In genomic region chr10:14700551-14700950, GRCh38 we compare ENCODE assay signal across 21 cellular contexts.
DNase-seq lines count a peak whose midpoint lies in the region; ATAC-seq and TF ChIP-seq lines count a peak whose summit lies in the region.
"Had no signal": no experiment of that assay in that cellular context is flagged by ENCODE, and none has a peak within 500 bp of the region (broad histone marks: within the 10 kb centered on the region; RNA-seq: fewer than 3 reads in every experiment).

No MANE protein-coding gene starts in this region.

- no peak overlapping the region for H3K4me3 ChIP-seq in GM23338
- H3K4me3 ChIP-seq in lower lobe of right lung, result no peak overlapping the region
- H3K4me3 ChIP-seq: GM12878, HAP-1 had no signal

- peaks cover 12% of the 10 kb centered on the region for H3K4me1 ChIP-seq in GM23338 (ENCODE audit: insufficient read depth)
- H3K4me1 ChIP-seq in lower lobe of right lung, result no peaks in the 10 kb centered on the region
- H3K4me1 ChIP-seq: HAP-1 had no signal

- no peaks in the 10 kb centered on the region for H3K79me2 ChIP-seq in GM23338 (replicated peaks; ENCODE audit: insufficient read depth)

- no peaks in the 10 kb centered on the region for H3K9me3 ChIP-seq in lower lobe of right lung
- H3K9me3 ChIP-seq: BE2C, HAP-1 had no signal

- 0 out of 2 replicates have a peak overlapping the region, but pooled peaks have one; percentile 59 for H2AFZ ChIP-seq in GM23338

- H3K27me3 Mint-ChIP-seq in GM23338 (ENCODE audit: insufficient read depth, low read depth, poor library complexity), result peaks cover 6% of the 10 kb centered on the region

- no peaks in the 10 kb centered on the region for H3K9me2 ChIP-seq in GM23338 (ENCODE audit: insufficient read depth)

- DNase-seq in Right ventricle myocardium superior (no peak), cardiac septum (ENCODE audit: low spot score) (no peak), GM23338 (ENCODE audit: low spot score) (no peak), globus pallidus (ENCODE audit: low spot score) (peak; percentile 46), pons (ENCODE audit: low spot score) (peak; percentile 15), lower lobe of right lung (no peak), A172 (ENCODE audit: low spot score) (no peak)
- DNase-seq: 8988T; BE2C; C1 segment of cervical spinal cord; CD4-positive, CD25-positive, alpha-beta regulatory T cell; CD8-positive, alpha-beta memory T cell; COR-L47; DMS 273 treated with DMSO at 0.1 percent for 48 hours; DMS53; DND-41; EL had no signal

- no peaks in the 10 kb centered on the region for H3K36me3 ChIP-seq in GM23338 (ENCODE audit: insufficient read depth)
- H3K36me3 ChIP-seq in lower lobe of right lung, result no peaks in the 10 kb centered on the region
- H3K36me3 ChIP-seq: BE2C, HAP-1 had no signal

- TF ChIP-seq CTCF in GM23338 (conservative IDR thresholded peaks at IDR 0.05; ENCODE audit: low read depth in 2 of 2) (no peak), lower lobe of right lung (IDR thresholded peaks at IDR 0.05) (no peak)

- H4K20me1 ChIP-seq in GM23338 (replicated peaks; ENCODE audit: insufficient read depth), result no peaks in the 10 kb centered on the region

- intact Hi-C loops in Right ventricle myocardium superior (cut with DNase I), result no loop called here
- intact Hi-C loops in cardiac septum (cut with DNase I), result no loop called here
- intact Hi-C loops in lower lobe of right lung (cut with DNase I), result no loop called here

- H3F3A ChIP-seq in GM23338 (replicated peaks; ENCODE audit: low read depth), result no peaks in the 10 kb centered on the region

- no peak overlapping the region for H3K27ac ChIP-seq in GM23338 (ENCODE audit: low read depth)
- no peak overlapping the region for H3K27ac ChIP-seq in lower lobe of right lung
- H3K27ac ChIP-seq: HL-60 had no signal

- peaks cover 25% of the 10 kb centered on the region for H3K4me1 Mint-ChIP-seq in GM23338
- H3K4me1 Mint-ChIP-seq: CD8-positive, alpha-beta memory T cell had no signal

- H3K27ac Mint-ChIP-seq in GM23338, result no peak overlapping the region

- H3K4me2 ChIP-seq in GM23338, result no peak overlapping the region

- ATAC-seq in Right ventricle myocardium superior (ENCODE audit: poor library complexity), result peak; percentile 34
- no peak for ATAC-seq in GM23338
- ATAC-seq in lower lobe of right lung, result no peak
- ATAC-seq in HG02798 (IDR thresholded peaks at IDR 0.05; ENCODE audit: poor library complexity, unreplicated experiment), result no peak
- ATAC-seq: GM12878 had no signal

- H3K4me3 Mint-ChIP-seq in GM23338, result no peak overlapping the region
- H3K4me3 Mint-ChIP-seq: CD8-positive, alpha-beta memory T cell had no signal

- no peaks in the 10 kb centered on the region for H3K27me3 ChIP-seq in GM23338 (ENCODE audit: insufficient read depth)
- no peaks in the 10 kb centered on the region for H3K27me3 ChIP-seq in lower lobe of right lung (ENCODE audit: low read depth)
- H3K27me3 ChIP-seq: BE2C had no signal

- H3K9me3 Mint-ChIP-seq in GM23338, result peaks cover 3% of the 10 kb centered on the region; the same call in 1 of the 3 replicates
- H3K9me3 Mint-ChIP-seq: CD4-positive, CD25-positive, alpha-beta regulatory T cell; CD8-positive, alpha-beta memory T cell had no signal

- H3K36me3 Mint-ChIP-seq in GM23338 (ENCODE audit: low read depth), result peaks cover 6% of the 10 kb centered on the region; the same call in 1 of the 3 replicates
- H3K36me3 Mint-ChIP-seq: CD4-positive, CD25-positive, alpha-beta regulatory T cell had no signal

TF ChIP-seq in GM23338, 12 proteins besides CTCF, POLR2A, EP300 and RAD21 (continues in another document):
- TF ChIP-seq NANOG (IDR thresholded peaks at IDR 0.05; ENCODE audit: borderline replicate concordance) (no peak), ZNF331 (CRISPR knock-in tag; IDR thresholded peaks at IDR 0.05; ENCODE audit: low read depth) (no peak), ZNF114 (CRISPR knock-in tag; IDR thresholded peaks at IDR 0.05) (no peak), POLR2AphosphoS5 (IDR thresholded peaks at IDR 0.05; ENCODE audit: low read depth) (no peak), ZNF462 (CRISPR knock-in tag; IDR thresholded peaks at IDR 0.05) (no peak), STAT1 (IDR thresholded peaks at IDR 0.05; ENCODE audit: unreplicated experiment) (no peak), ETS1 (IDR thresholded peaks at IDR 0.05) (no peak), EZH2phosphoT487 (IDR thresholded peaks at IDR 0.05; ENCODE audit: unreplicated experiment) (no peak), EZH2 (IDR thresholded peaks at IDR 0.05; ENCODE audit: low read depth, unreplicated experiment) (no peak)

Comparison
In these comparisons a context has a peak if more than half of its experiments do, and no peak if none do; other contexts are left out.
1. DNase-seq: peak in globus pallidus (single experiment) and pons (single experiment); none in Right ventricle myocardium superior (single experiment), cardiac septum (single experiment), GM23338 (single experiment), lower lobe of right lung (single experiment) and A172 (single experiment).